ENCODE assay signal across 1 cellular context in the genomic region with DNA sequence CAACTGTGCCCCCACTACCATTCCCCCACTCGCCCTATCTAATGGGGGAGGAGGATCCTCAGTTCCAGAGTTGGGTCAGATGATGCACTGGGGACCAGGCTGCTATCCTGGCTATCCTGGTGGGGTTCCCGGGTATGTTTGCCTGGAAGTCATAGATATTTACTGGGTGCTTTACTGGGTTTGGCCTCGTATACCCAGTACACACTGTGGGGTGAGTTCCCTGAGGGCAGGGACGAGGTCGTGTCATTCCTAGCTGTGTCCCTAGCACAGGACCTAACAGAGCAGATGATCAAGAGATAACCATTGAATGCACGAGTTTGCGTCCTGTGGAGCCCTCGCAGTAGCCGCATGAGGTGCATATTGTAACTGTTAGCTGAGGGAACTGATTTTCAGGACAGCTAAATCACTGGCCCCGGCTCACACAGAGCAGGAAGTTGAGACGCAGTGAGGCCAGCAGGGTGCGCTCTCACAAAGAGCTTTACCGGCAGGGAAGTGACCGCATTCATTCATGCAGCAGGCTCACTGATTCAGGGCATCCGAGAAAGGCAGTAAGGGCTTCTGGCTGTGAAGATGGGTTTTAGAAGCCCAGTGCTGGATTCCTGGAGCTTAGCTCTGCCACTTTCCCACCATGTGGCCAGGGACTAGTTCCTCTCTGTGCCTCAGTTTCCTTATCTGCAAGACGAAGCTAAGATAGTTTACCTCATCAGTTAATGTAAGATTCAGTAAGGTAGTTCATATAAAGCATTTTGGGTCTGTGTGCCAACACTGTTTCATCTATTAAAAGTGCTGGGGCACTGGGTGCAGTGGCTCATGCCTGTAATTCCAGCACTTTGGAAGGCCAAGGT.
TF ChIP-seq lines count a peak whose summit lies in the region.

No MANE protein-coding gene starts in this region.

TF ChIP-seq in HepG2, 621 proteins besides CTCF, POLR2A, EP300 and RAD21:
- TF ChIP-seq ZNF263 (CRISPR knock-in tag; IDR thresholded peaks at IDR 0.05) (no peak), ZKSCAN8 (CRISPR knock-in tag; IDR thresholded peaks at IDR 0.05; ENCODE audit: borderline replicate concordance) (no peak), ETV5 (CRISPR knock-in tag; IDR thresholded peaks at IDR 0.05; ENCODE audit: borderline replicate concordance) (peak; percentile 46; the same call in 1 of the 2 replicates), ZSCAN9 (CRISPR knock-in tag; IDR thresholded peaks at IDR 0.05; ENCODE audit: borderline replicate concordance) (no peak), CHD2 (IDR thresholded peaks at IDR 0.05; ENCODE audit: low read depth, low read length) (no peak), SNAPC2 (CRISPR knock-in tag; IDR thresholded peaks at IDR 0.05) (no peak), NONO (IDR thresholded peaks at IDR 0.05) (no peak), NONO (CRISPR knock-in tag; conservative IDR thresholded peaks at IDR 0.05) (no peak), KLF9 (CRISPR knock-in tag; IDR thresholded peaks at IDR 0.05; ENCODE audit: low read depth) (no peak), ZSCAN25 (CRISPR knock-in tag; IDR thresholded peaks at IDR 0.05) (no peak), ZNF558 (CRISPR knock-in tag; IDR thresholded peaks at IDR 0.05; ENCODE audit: borderline replicate concordance) (no peak), ZIK1 (CRISPR knock-in tag; IDR thresholded peaks at IDR 0.05; ENCODE audit: borderline replicate concordance, low read depth) (no peak), RXRA (CRISPR knock-in tag; IDR thresholded peaks at IDR 0.05) (no peak), ZNF138 (CRISPR knock-in tag; IDR thresholded peaks at IDR 0.05; ENCODE audit: low read depth) (no peak), GABPA (IDR thresholded peaks at IDR 0.05; ENCODE audit: low read depth, low read length) (no peak), GABPA (CRISPR knock-in tag; IDR thresholded peaks at IDR 0.05; ENCODE audit: low read depth) (peak; percentile 37; the same call in 1 of the 2 replicates), ZNF569 (CRISPR knock-in tag; IDR thresholded peaks at IDR 0.05; ENCODE audit: borderline replicate concordance) (no peak), ELF1 (CRISPR knock-in tag; IDR thresholded peaks at IDR 0.05) (0 out of 2 replicates have a peak, but pooled peaks have one; percentile 53), ZNF570 (CRISPR knock-in tag; IDR thresholded peaks at IDR 0.05; ENCODE audit: borderline replicate concordance) (no peak), HMG20A (CRISPR knock-in tag; IDR thresholded peaks at IDR 0.05; ENCODE audit: borderline replicate concordance) (no peak), CREB1 (IDR thresholded peaks at IDR 0.05) (no peak), CREB1 (CRISPR knock-in tag; IDR thresholded peaks at IDR 0.05) (no peak), ZFYVE20 (CRISPR knock-in tag; IDR thresholded peaks at IDR 0.05; ENCODE audit: borderline replicate concordance, low read depth) (no peak), ZNF552 (CRISPR knock-in tag; IDR thresholded peaks at IDR 0.05; ENCODE audit: borderline replicate concordance) (no peak), ZNF24 (IDR thresholded peaks at IDR 0.05) (peak; percentile 46; the same call in 1 of the 2 replicates), XRCC5 (optimal IDR thresholded peaks at IDR 0.05; ENCODE audit: low read length) (peak; percentile 30), GATAD2A (CRISPR knock-in tag; IDR thresholded peaks at IDR 0.05) (no peak), ETV6 (CRISPR knock-in tag; conservative IDR thresholded peaks at IDR 0.05) (no peak), KAT8 (CRISPR knock-in tag; IDR thresholded peaks at IDR 0.05) (no peak), TBL1XR1 (IDR thresholded peaks at IDR 0.05; ENCODE audit: borderline replicate concordance, low read length, partially characterized antibody) (no peak), GABPB1 (CRISPR knock-in tag; IDR thresholded peaks at IDR 0.05) (0 out of 2 replicates have a peak, but pooled peaks have one; percentile 24), NKX3-1 (CRISPR knock-in tag; IDR thresholded peaks at IDR 0.05) (no peak), ZNF441 (CRISPR knock-in tag; IDR thresholded peaks at IDR 0.05; ENCODE audit: borderline replicate concordance) (no peak), SALL1 (CRISPR knock-in tag; IDR thresholded peaks at IDR 0.05) (no peak), ELF3 (CRISPR knock-in tag; IDR thresholded peaks at IDR 0.05) (0 out of 2 replicates have a peak, but pooled peaks have one; percentile 42), TMF1 (CRISPR knock-in tag; IDR thresholded peaks at IDR 0.05; ENCODE audit: low read depth) (no peak), TAF15 (IDR thresholded peaks at IDR 0.05; ENCODE audit: low read depth, low read length, poor library complexity, severe bottlenecking) (no peak), ZNF589 (CRISPR knock-in tag; conservative IDR thresholded peaks at IDR 0.05) (no peak), ZBTB1 (CRISPR knock-in tag; IDR thresholded peaks at IDR 0.05; ENCODE audit: borderline replicate concordance) (no peak), EHMT2 (IDR thresholded peaks at IDR 0.05; ENCODE audit: borderline replicate concordance, low read depth, low read length) (no peak), WIZ (CRISPR knock-in tag; IDR thresholded peaks at IDR 0.05) (no peak), KDM1A (CRISPR knock-in tag; IDR thresholded peaks at IDR 0.05) (no peak)
- TF ChIP-seq, protein P1, sequence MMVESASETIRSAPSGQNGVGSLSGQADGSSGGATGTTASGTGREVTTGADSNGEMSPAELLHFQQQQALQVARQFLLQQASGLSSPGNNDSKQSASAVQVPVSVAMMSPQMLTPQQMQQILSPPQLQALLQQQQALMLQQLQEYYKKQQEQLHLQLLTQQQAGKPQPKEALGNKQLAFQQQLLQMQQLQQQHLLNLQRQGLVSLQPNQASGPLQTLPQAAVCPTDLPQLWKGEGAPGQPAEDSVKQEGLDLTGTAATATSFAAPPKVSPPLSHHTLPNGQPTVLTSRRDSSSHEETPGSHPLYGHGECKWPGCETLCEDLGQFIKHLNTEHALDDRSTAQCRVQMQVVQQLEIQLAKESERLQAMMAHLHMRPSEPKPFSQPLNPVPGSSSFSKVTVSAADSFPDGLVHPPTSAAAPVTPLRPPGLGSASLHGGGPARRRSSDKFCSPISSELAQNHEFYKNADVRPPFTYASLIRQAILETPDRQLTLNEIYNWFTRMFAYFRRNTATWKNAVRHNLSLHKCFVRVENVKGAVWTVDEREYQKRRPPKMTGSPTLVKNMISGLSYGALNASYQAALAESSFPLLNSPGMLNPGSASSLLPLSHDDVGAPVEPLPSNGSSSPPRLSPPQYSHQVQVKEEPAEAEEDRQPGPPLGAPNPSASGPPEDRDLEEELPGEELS (CRISPR knock-in tag; IDR thresholded peaks at IDR 0.05) = no peak
- TF ChIP-seq, protein P2, sequence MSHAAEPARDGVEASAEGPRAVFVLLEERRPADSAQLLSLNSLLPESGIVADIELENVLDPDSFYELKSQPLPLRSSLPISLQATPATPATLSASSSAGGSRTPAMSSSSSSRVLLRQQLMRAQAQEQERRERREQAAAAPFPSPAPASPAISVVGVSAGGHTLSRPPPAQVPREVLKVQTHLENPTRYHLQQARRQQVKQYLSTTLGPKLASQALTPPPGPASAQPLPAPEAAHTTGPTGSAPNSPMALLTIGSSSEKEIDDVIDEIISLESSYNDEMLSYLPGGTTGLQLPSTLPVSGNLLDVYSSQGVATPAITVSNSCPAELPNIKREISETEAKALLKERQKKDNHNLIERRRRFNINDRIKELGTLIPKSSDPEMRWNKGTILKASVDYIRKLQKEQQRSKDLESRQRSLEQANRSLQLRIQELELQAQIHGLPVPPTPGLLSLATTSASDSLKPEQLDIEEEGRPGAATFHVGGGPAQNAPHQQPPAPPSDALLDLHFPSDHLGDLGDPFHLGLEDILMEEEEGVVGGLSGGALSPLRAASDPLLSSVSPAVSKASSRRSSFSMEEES (CRISPR knock-in tag; IDR thresholded peaks at IDR 0.05) = no peak
- TF ChIP-seq, protein P3, sequence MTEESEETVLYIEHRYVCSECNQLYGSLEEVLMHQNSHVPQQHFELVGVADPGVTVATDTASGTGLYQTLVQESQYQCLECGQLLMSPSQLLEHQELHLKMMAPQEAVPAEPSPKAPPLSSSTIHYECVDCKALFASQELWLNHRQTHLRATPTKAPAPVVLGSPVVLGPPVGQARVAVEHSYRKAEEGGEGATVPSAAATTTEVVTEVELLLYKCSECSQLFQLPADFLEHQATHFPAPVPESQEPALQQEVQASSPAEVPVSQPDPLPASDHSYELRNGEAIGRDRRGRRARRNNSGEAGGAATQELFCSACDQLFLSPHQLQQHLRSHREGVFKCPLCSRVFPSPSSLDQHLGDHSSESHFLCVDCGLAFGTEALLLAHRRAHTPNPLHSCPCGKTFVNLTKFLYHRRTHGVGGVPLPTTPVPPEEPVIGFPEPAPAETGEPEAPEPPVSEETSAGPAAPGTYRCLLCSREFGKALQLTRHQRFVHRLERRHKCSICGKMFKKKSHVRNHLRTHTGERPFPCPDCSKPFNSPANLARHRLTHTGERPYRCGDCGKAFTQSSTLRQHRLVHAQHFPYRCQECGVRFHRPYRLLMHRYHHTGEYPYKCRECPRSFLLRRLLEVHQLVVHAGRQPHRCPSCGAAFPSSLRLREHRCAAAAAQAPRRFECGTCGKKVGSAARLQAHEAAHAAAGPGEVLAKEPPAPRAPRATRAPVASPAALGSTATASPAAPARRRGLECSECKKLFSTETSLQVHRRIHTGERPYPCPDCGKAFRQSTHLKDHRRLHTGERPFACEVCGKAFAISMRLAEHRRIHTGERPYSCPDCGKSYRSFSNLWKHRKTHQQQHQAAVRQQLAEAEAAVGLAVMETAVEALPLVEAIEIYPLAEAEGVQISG (CRISPR knock-in tag; IDR thresholded peaks at IDR 0.05) = 0 out of 2 replicates have a peak, but pooled peaks have one; percentile 43
- TF ChIP-seq, protein P4, sequence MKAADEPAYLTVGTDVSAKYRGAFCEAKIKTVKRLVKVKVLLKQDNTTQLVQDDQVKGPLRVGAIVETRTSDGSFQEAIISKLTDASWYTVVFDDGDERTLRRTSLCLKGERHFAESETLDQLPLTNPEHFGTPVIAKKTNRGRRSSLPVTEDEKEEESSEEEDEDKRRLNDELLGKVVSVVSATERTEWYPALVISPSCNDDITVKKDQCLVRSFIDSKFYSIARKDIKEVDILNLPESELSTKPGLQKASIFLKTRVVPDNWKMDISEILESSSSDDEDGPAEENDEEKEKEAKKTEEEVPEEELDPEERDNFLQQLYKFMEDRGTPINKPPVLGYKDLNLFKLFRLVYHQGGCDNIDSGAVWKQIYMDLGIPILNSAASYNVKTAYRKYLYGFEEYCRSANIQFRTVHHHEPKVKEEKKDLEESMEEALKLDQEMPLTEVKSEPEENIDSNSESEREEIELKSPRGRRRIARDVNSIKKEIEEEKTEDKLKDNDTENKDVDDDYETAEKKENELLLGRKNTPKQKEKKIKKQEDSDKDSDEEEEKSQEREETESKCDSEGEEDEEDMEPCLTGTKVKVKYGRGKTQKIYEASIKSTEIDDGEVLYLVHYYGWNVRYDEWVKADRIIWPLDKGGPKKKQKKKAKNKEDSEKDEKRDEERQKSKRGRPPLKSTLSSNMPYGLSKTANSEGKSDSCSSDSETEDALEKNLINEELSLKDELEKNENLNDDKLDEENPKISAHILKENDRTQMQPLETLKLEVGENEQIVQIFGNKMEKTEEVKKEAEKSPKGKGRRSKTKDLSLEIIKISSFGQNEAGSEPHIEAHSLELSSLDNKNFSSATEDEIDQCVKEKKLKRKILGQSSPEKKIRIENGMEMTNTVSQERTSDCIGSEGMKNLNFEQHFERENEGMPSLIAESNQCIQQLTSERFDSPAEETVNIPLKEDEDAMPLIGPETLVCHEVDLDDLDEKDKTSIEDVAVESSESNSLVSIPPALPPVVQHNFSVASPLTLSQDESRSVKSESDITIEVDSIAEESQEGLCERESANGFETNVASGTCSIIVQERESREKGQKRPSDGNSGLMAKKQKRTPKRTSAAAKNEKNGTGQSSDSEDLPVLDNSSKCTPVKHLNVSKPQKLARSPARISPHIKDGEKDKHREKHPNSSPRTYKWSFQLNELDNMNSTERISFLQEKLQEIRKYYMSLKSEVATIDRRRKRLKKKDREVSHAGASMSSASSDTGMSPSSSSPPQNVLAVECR (CRISPR knock-in tag; IDR thresholded peaks at IDR 0.05; ENCODE audit: borderline replicate concordance) = no peak
